Comparison of ENCODE assay signal across 27 cellular contexts in the genomic region with DNA sequence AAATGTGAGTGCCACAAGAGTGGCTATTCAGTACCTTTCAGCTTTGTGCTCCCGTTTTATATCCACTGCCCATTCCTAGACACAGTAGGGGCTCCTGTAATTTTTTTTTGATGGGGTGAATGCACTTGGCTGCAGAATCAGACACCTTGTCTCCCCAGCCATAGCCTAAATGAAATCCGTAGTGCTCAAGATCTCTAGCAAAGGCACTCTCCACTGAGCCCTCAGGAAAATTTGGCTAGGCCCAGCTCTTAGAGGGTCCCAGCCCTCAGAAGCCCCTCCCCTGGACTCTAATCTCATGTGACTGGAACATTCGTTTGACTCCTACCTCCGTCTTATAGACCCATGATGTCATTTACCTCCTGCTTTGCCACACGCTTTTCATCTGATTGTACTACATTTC.
"Had no signal": no experiment of that assay in that cellular context is flagged by ENCODE, and none has a peak within 500 bp of the region (broad histone marks: within the 10 kb centered on the region; RNA-seq: fewer than 3 reads in every experiment).

No MANE protein-coding gene starts in this region.

- H3K9me3 ChIP-seq: ascending aorta, Peyer's patch had no signal

- H3K36me3 ChIP-seq: ascending aorta, cardiac muscle cell, Peyer's patch, WERI-Rb-1 had no signal

- H3K4me1 ChIP-seq: ascending aorta, Peyer's patch had no signal

- ATAC-seq: activated CD8-positive, alpha-beta T cell treated with anti-CD3 and anti-CD28 coated beads for 36 hours; SK-N-SH treated with all-trans-retinoic acid at 6 μM for 48 hours had no signal

- H3K4me3 ChIP-seq: ascending aorta, cardiac muscle cell, Peyer's patch had no signal

- H3K27me3 ChIP-seq: ascending aorta, cardiac muscle cell, Peyer's patch had no signal

- DNase-seq: activated CD4-positive, alpha-beta T cell treated with anti-CD3 and anti-CD28 coated beads for 1 hour; activated CD4-positive, alpha-beta T cell treated with anti-CD3 and anti-CD28 coated beads for 48 hours; activated CD4-positive, CD25-positive, alpha-beta regulatory T cell; activated CD8-positive, alpha-beta T cell treated with anti-CD3 and anti-CD28 coated beads for 36 hours; activated gamma-delta T cell; activated naive CD4-positive, alpha-beta T cell treated with Interleukin-2 at 50 U/mL for 16 hours; activated naive CD8-positive, alpha-beta T cell treated with anti-CD3 and anti-CD28 coated beads, Interleukin-2, amount 10 ng/mL, durations not matched to agents 7 days and 5 days; activated T-cell treated with anti-CD3 and anti-CD28 coated beads, Interleukin-2, amount 50 U/mL, for 1 hour; amygdala; Karpas-422; KBM-7; NCI-H1105; NCI-H1417 treated with DMSO at 0.1 percent for 48 hours; NCI-H187 treated with DMSO at 0.1 percent for 48 hours; NCI-H2081; NCI-H345; NCI-H524 treated with DMSO at 0.1 percent for 48 hours; Peyer's patch; RPMI8226; SIG-M5; T-helper 1 cell; T-helper 2 cell; T-helper 9 cell had no signal

- H3K27ac ChIP-seq: ascending aorta, cardiac muscle cell, Peyer's patch, WERI-Rb-1 had no signal
